In the genomic region with DNA sequence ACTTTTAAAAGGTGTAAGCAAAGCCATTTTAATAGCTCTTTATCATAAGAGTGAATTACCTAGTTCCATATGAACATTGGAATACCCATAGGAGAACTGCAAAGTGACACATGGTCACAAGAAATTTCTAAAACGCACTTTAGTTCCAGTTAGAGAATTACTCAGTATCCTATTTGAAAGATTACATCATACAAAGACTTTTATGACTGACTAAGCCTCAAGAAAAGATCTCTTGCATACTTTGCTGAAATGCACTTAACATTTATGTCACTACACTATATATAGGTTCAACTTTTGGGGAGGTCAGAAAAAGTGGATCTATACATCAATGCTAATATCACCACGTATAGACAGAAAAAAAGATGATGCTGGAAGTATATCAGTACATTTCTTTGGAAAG, we compare ENCODE assay signal across 13 cellular contexts. TPM values are rescaled to one million over a fixed set of nuclear protein-coding genes. Genes with fewer than 3 reads are reported as not detected.
DNase-seq lines count a peak whose midpoint lies in the region; ATAC-seq and TF ChIP-seq lines count a peak whose summit lies in the region.
"Had no signal": no experiment of that assay in that cellular context is flagged by ENCODE, and none has a peak within 500 bp of the region (broad histone marks: within the 10 kb centered on the region; RNA-seq: fewer than 3 reads in every experiment).

No MANE protein-coding gene starts in this region.

- CTCF ChIA-PET in BJ (lab: Yijun Ruan, JAX): interaction anchor here (1.0 to 1.3 kb wide), 2 partner anchors 10 to 604 kb away, joined by 3 read pairs; no protein-coding TSS in a partner anchor

- peaks cover 30 to 49% (median 48%) of the 10 kb centered on the region in 3 donors for H3K4me1 Mint-ChIP-seq in naive B cell
- no peaks in the 10 kb centered on the region for H3K4me1 Mint-ChIP-seq in activated CD4-positive, alpha-beta T cell treated with anti-CD3 and anti-CD28 coated beads, Interleukin-2, amount 10 ng/mL, durations not matched to agents 24 days and 14 days

- H3K4me3 Mint-ChIP-seq in naive B cell: peak overlapping the region; percentile 28 to 82 (median 64)
- no peak overlapping the region for H3K4me3 Mint-ChIP-seq in activated CD4-positive, alpha-beta T cell treated with anti-CD3 and anti-CD28 coated beads, Interleukin-2, amount 10 ng/mL, durations not matched to agents 24 days and 14 days

- H3K9me3 Mint-ChIP-seq in naive B cell: peaks cover 0 to 2% (median 0%) of the 10 kb centered on the region in 7 donors
- no peaks in the 10 kb centered on the region for H3K9me3 Mint-ChIP-seq in activated CD4-positive, alpha-beta T cell treated with anti-CD3 and anti-CD28 coated beads, Interleukin-2, amount 10 ng/mL, durations not matched to agents 24 days and 14 days

- peak overlapping the region; percentile 11 for H3K27ac ChIP-seq in cingulate gyrus (ENCODE audit: low read depth, low read length)
- H3K27ac ChIP-seq: HL-60 had no signal

- intact Hi-C loops in activated CD4-positive, alpha-beta T cell treated with anti-CD3 and anti-CD28 coated beads, Interleukin-2, amount 10 ng/mL, durations not matched to agents 24 days and 14 days (cut with micrococcal nuclease): loop anchor here (10.0 kb wide), 1 partner anchor 598 kb away; no protein-coding TSS in a partner anchor

- no peaks in the 10 kb centered on the region for H3K36me3 ChIP-seq in BJ (ENCODE audit: control insufficient read depth, insufficient read depth, low read length)

- no peak overlapping the region for H3K4me3 ChIP-seq in BJ (ENCODE audit: low read depth, low read length)

- peaks cover 6 to 11% of the 10 kb centered on the region in 2 donors for H3K36me3 Mint-ChIP-seq in naive B cell
- H3K36me3 Mint-ChIP-seq in activated CD4-positive, alpha-beta T cell treated with anti-CD3 and anti-CD28 coated beads, Interleukin-2, amount 10 ng/mL, durations not matched to agents 24 days and 14 days (ENCODE audit: low read depth): no peaks in the 10 kb centered on the region

- H3K27me3 ChIP-seq in BJ (ENCODE audit: control insufficient read depth, insufficient read depth, low read length): no peaks in the 10 kb centered on the region

- no peak for TF ChIP-seq CTCF in BJ (IDR thresholded peaks at IDR 0.05; ENCODE audit: insufficient read depth, low read depth, low read length)

- no peaks in the 10 kb centered on the region for H3K27me3 Mint-ChIP-seq in naive B cell
- H3K27me3 Mint-ChIP-seq in activated CD4-positive, alpha-beta T cell treated with anti-CD3 and anti-CD28 coated beads, Interleukin-2, amount 10 ng/mL, durations not matched to agents 24 days and 14 days: peaks cover 11% of the 10 kb centered on the region

- peak overlapping the region; percentile 30 to 88 (median 57) for H3K27ac Mint-ChIP-seq in naive B cell
- H3K27ac Mint-ChIP-seq in activated CD4-positive, alpha-beta T cell treated with anti-CD3 and anti-CD28 coated beads, Interleukin-2, amount 10 ng/mL, durations not matched to agents 24 days and 14 days: no peak overlapping the region

- ATAC-seq in naive B cell (ENCODE audit: low read depth in 2 of 2) (no peak), HG03139 (IDR thresholded peaks at IDR 0.05; ENCODE audit: unreplicated experiment) (no peak), GM19397 (IDR thresholded peaks at IDR 0.05; ENCODE audit: unreplicated experiment) (no peak)
- ATAC-seq: stimulated activated naive CD8-positive, alpha-beta T cell treated with anti-CD3 and anti-CD28 coated beads, Interleukin-15, Interleukin-2, amounts not matched to agents 100 U/mL and 50 U/mL, for 24 hours had no signal

- POLR2A ChIA-PET in BJ (lab: Charles Lee): no interaction called here

- peak; percentile 39 for DNase-seq in BJ (ENCODE audit: low read depth)
- peak; percentile 54 for DNase-seq in NAMALWA (ENCODE audit: low spot score)
- no peak for DNase-seq in naive B cell
- no peak for DNase-seq in activated CD4-positive, alpha-beta T cell treated with anti-CD3 and anti-CD28 coated beads, Interleukin-2, amount 10 ng/mL, durations not matched to agents 24 days and 14 days
- no peak for DNase-seq in NCI-H146 treated with DMSO at 0.1 percent for 48 hours (lab: John Stamatoyannopoulos, UW; ENCODE audit: unreplicated experiment)
- DNase-seq: central memory CD4-positive, alpha-beta T cell; COR-L47; NCI-H1417 treated with DMSO at 0.1 percent for 48 hours; stimulated activated naive CD8-positive, alpha-beta T cell treated with anti-CD3 and anti-CD28 coated beads, Interleukin-15, Interleukin-2, amounts not matched to agents 100 U/mL and 50 U/mL, for 24 hours had no signal

RNA-seq across cellular contexts. Expression of gene PCDH9, which starts 7.1 kb away (rescaled TPM):
- polyA plus RNA-seq in BJ (2011; rRNA removed) (2.3 and 4.1 TPM in 2 replicates), naive B cell (ENCODE audit: low read depth in 6 of 6) (10 to 100 TPM; 49.9 to 70.2 (median 57.2) TPM)
- 9.9 and 12.3 TPM in 2 replicates for polyA minus RNA-seq in BJ (2011; rRNA and poly(A)+ RNA removed)
- 0.09 and 0.24 TPM in 2 replicates for total RNA-seq in activated CD4-positive, alpha-beta T cell treated with anti-CD3 and anti-CD28 coated beads, Interleukin-2, amount 10 ng/mL, durations not matched to agents 24 days and 14 days

Comparison
In these comparisons a context has a peak if more than half of its experiments do, and no peak if none do; other contexts are left out.
1. DNase-seq: peak in BJ (single experiment) and NAMALWA (single experiment); none in naive B cell (single experiment), activated CD4-positive, alpha-beta T cell treated with anti-CD3 and anti-CD28 coated beads, Interleukin-2, amount 10 ng/mL, durations not matched to agents 24 days and 14 days (single experiment) and NCI-H146 treated with DMSO at 0.1 percent for 48 hours (single experiment).